ENCODE assay signal across 23 cellular contexts in the genomic region with DNA sequence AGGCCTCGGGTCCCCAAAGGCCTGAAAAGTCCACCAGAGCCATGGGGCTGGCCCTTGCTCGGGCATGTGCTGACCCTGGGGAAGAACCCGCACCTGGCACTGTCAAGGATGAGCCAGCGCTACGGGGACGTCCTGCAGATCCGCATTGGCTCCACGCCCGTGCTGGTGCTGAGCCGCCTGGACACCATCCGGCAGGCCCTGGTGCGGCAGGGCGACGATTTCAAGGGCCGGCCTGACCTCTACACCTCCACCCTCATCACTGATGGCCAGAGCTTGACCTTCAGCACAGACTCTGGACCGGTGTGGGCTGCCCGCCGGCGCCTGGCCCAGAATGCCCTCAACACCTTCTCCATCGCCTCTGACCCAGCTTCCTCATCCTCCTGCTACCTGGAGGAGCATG. TPM values are rescaled to one million over a fixed set of nuclear protein-coding genes. Genes with fewer than 3 reads are reported as not detected.
A peak's percentile ranks its signal among the peaks of the same experiment; 100 is the strongest.
DNase-seq lines count a peak whose midpoint lies in the region; ATAC-seq, FAIRE-seq and TF ChIP-seq lines count a peak whose summit lies in the region.
"Had no signal": no experiment of that assay in that cellular context is flagged by ENCODE, and none has a peak within 500 bp of the region (broad histone marks: within the 10 kb centered on the region; RNA-seq: fewer than 3 reads in every experiment).

No MANE protein-coding gene starts in this region.

- peak overlapping the region; percentile 32; the same call in 1 of the 2 replicates for H3K18ac ChIP-seq in H1 (ENCODE audit: extremely low read depth, low read length)

- H3K23ac ChIP-seq in H1 (ENCODE audit: insufficient read length) = no peak overlapping the region

- H3K14ac ChIP-seq in H1 (ENCODE audit: insufficient read length) = no peak overlapping the region

- no peak overlapping the region for H2BK120ac ChIP-seq in H1 (replicated peaks; ENCODE audit: low read depth, low read length)

- intact Hi-C loops in sciatic nerve (cut with DNase I) = no loop called here

- H4K5ac ChIP-seq in H1 (ENCODE audit: insufficient read length, low read depth, low read length) = no peak overlapping the region

- CTCF ChIA-PET in H1 (lab: Charles Lee; ENCODE audit: partially characterized antibody) = interaction anchor here (1.6 to 53.7 kb wide), 7 partner anchors 11 to 125 kb away, joined by 4 to 1439 read pairs (median 5); partner anchors contain the start of gene CLK3

- H3K23me2 ChIP-seq in H1 (ENCODE audit: low read depth, low read length) = no peaks in the 10 kb centered on the region

- H2BK5ac ChIP-seq in H1 (ENCODE audit: low read depth, low read length) = no peak overlapping the region; the same call in 1 of the 2 replicates

- 95% methylated on average over 20 of the region's 20 CpGs; no CpG with 5 or more reads in 1 of the 2 experiments for WGBS in H1 (ENCODE audit: extremely low coverage in 1 of 2, insufficient coverage in 1 of 2, insufficient read length in 1 of 2, insufficient replicate concordance in 2 of 2, low coverage in 1 of 2, low lambda C conversion rate in 2 of 2, missing lambda C conversion rate in 1 of 2), 2 experiments
- WGBS in liver = 35% methylated on average over 20 of the region's 20 CpGs

- no peak overlapping the region for H3K56ac ChIP-seq in H1 (replicated peaks; ENCODE audit: insufficient read length, low read depth, low read length)

- H3K27me3 ChIP-seq in H1 (replicated peaks in 1 of 4; ENCODE audit: control insufficient read depth in 3 of 4, extremely low read depth in 1 of 4, insufficient read depth in 3 of 4, low read length in 3 of 4) (peaks cover 0 to 4% (median 2%) of the 10 kb centered on the region in 4 experiments; a peak in 2 of 7 replicates), liver (ENCODE audit: control insufficient read depth in 4 of 4, insufficient read depth in 4 of 4, low read length in 3 of 4) (no peaks in the 10 kb centered on the region)

- no peak overlapping the region for H3K4me3 ChIP-seq in H1 (ENCODE audit: extremely low read depth in 1 of 4, insufficient read depth in 2 of 4, low read depth in 3 of 4, low read length in 4 of 4)
- H3K4me3 ChIP-seq in liver (ENCODE audit: low read depth in 1 of 3, low read length in 3 of 3) = peak overlapping the region in 2 of 3 donors; percentile 22 to 40
- H3K4me3 ChIP-seq: A549 had no signal

- POLR2A ChIA-PET in H1 (lab: Charles Lee; ENCODE audit: partially characterized antibody) = interaction anchor here (2.0 to 4.8 kb wide), 2 partner anchors 10 to 24 kb away, joined by 5 to 47 read pairs; partner anchors contain the start of gene CYP1A1

- no peak for TF ChIP-seq CTCF in H1 (IDR thresholded peaks at IDR 0.05; ENCODE audit: control extremely low read depth in 1 of 3, insufficient read depth in 1 of 3, low read depth in 1 of 3, low read length in 3 of 3)
- TF ChIP-seq CTCF in liver (IDR thresholded peaks at IDR 0.05; ENCODE audit: low read depth, low read length, missing input control) = no peak

- 0 out of 2 replicates have a peak overlapping the region, but pooled peaks have one; percentile 33 for H2BK12ac ChIP-seq in H1 (ENCODE audit: low read depth, low read length)

- H3K4me2 ChIP-seq in H1 (ENCODE audit: insufficient read depth in 1 of 2, low read depth in 2 of 2, low read length in 2 of 2) = no peak overlapping the region
- H3K4me2 ChIP-seq: A549 had no signal

- H3K79me1 ChIP-seq in H1 (ENCODE audit: low read depth, low read length) = no peaks in the 10 kb centered on the region

- no peak overlapping the region for H2AK5ac ChIP-seq in H1 (ENCODE audit: low read depth, low read length)

- H3K4ac ChIP-seq in H1 (replicated peaks; ENCODE audit: insufficient read length, low read depth, low read length) = no peak overlapping the region

- no peaks in the 10 kb centered on the region for H4K20me1 ChIP-seq in H1 (replicated peaks in 1 of 2; ENCODE audit: control insufficient read depth in 1 of 2, insufficient read depth in 2 of 2, low read length in 2 of 2)

- peak; percentile 1 for DNase-seq in AG08396 (ENCODE audit: low spot score)
- no peak for DNase-seq in H1 (ENCODE audit: low read depth in 1 of 2, low spot score in 2 of 2)
- no peak for DNase-seq in sciatic nerve (ENCODE audit: low spot score)
- DNase-seq in NK-92 treated with Interleukin-12 subunit alpha and Interleukin-12 subunit beta, amount 100 ng/mL, for 24 hours (lab: John Stamatoyannopoulos, UW) = no peak
- DNase-seq: 8988T; ACHN; C1 segment of cervical spinal cord; Calu3; CD4-positive, alpha-beta memory T cell; COR-L47; DMS53; DMS79 treated with DMSO at 0.1 percent for 48 hours; GOT3; H7 had no signal

- FAIRE-seq in H1 (lab: Jason Lieb, UNC) = no peak
- FAIRE-seq: A549, G401.6, GM12892 had no signal

- H4K8ac ChIP-seq in H1 (ENCODE audit: extremely low read depth, insufficient read depth, low read length) = no peak overlapping the region

- no peaks in the 10 kb centered on the region for H3K9me3 ChIP-seq in H1 (ENCODE audit: insufficient read depth in 2 of 2, low read depth in 1 of 2, low read length in 1 of 2)
- H3K9me3 ChIP-seq in liver (ENCODE audit: control insufficient read depth in 4 of 4, low read length in 3 of 4) = no peaks in the 10 kb centered on the region
- H3K9me3 ChIP-seq: A549 had no signal

- TF ChIP-seq RAD21 in H1 (IDR thresholded peaks at IDR 0.05 in 1 of 2, conservative IDR thresholded peaks at IDR 0.05 in 1 of 2; ENCODE audit: low read depth in 2 of 2, low read length in 2 of 2) = no peak
- peak in 1 of 2 donors; percentile 48 for TF ChIP-seq RAD21 in liver (IDR thresholded peaks at IDR 0.05)

- H2BK20ac ChIP-seq in H1 (ENCODE audit: low read length) = 0 out of 2 replicates have a peak overlapping the region, but pooled peaks have one; percentile 34

- H3K9ac ChIP-seq in H1 (replicated peaks in 1 of 4; ENCODE audit: extremely low read depth in 1 of 4, low read depth in 3 of 4, low read length in 3 of 4) = no peak overlapping the region
- no peak overlapping the region for H3K9ac ChIP-seq in liver (ENCODE audit: low read depth in 1 of 2, low read length in 2 of 2)

- H4K91ac ChIP-seq in H1 (replicated peaks; ENCODE audit: insufficient read length, low read length) = no peak overlapping the region

- no peaks in the 10 kb centered on the region for H3K79me2 ChIP-seq in H1 (ENCODE audit: control insufficient read depth in 1 of 2, insufficient read depth in 2 of 2, low read length in 2 of 2)

- no peak overlapping the region for H2BK15ac ChIP-seq in H1 (ENCODE audit: low read length)

- H3K4me1 ChIP-seq in H1 (replicated peaks in 1 of 4; ENCODE audit: control insufficient read depth in 3 of 4, insufficient read depth in 4 of 4, low read length in 3 of 4) = peaks cover 0 to 4% (median 0%) of the 10 kb centered on the region in 4 experiments; a peak in 2 of 7 replicates
- H3K4me1 ChIP-seq in liver (ENCODE audit: control insufficient read depth in 4 of 4, insufficient read depth in 4 of 4, low read length in 3 of 4) = peaks cover 6 to 43% (median 30%) of the 10 kb centered on the region in 4 donors
- H3K4me1 ChIP-seq: A549 had no signal

- TF ChIP-seq POLR2A in H1 (IDR thresholded peaks at IDR 0.05; ENCODE audit: control extremely low read depth in 1 of 2, low read depth in 2 of 2, low read length in 2 of 2) = no peak

- ATAC-seq in sciatic nerve (peak; percentile 28), GM19397 (IDR thresholded peaks at IDR 0.05; ENCODE audit: unreplicated experiment) (no peak), GM21576 (IDR thresholded peaks at IDR 0.05; ENCODE audit: unreplicated experiment) (no peak)
- ATAC-seq: A549, HCT116 had no signal

- H3K27ac ChIP-seq in H1 (ENCODE audit: low read depth, low read length) (no peak overlapping the region), liver (ENCODE audit: low read depth in 1 of 2, low read length in 2 of 2) (peak overlapping the region in 1 of 2 donors; percentile 23)
- H3K27ac ChIP-seq: A549 had no signal

- H3K36me3 ChIP-seq in H1 (ENCODE audit: control insufficient read depth in 2 of 4, insufficient read depth in 4 of 4, low read length in 3 of 4) (no peaks in the 10 kb centered on the region), liver (ENCODE audit: control insufficient read depth in 4 of 4, insufficient read depth in 3 of 4, low read depth in 1 of 4, low read length in 3 of 4) (peaks cover 0 to 2% (median under 1%) of the 10 kb centered on the region in 4 donors)

- TF ChIP-seq EP300 in H1 (IDR thresholded peaks at IDR 0.05; ENCODE audit: borderline replicate concordance in 1 of 2, low read depth in 2 of 2, low read length in 2 of 2) = no peak

- H2AFZ ChIP-seq in H1 (ENCODE audit: low read length) = no peak overlapping the region

RNA-seq across cellular contexts. Expression of gene CYP1A2, which starts 1.2 kb away (rescaled TPM):
- total RNA-seq in H1 (2021; fragmentation: NEBNext Ultra II Directional; extraction: Animal tissue kit (Norgen Biotek cat#: 25700)) = not detected in 2 replicates
- not detected in 2 replicates for polyA plus RNA-seq in H1 (2011; rRNA removed)
- not detected for polyA plus RNA-seq in H1 (2011; cell fraction: cytosol; rRNA removed)
- not detected for polyA plus RNA-seq in H1 (2011; cell fraction: nucleus; rRNA removed)
- polyA plus RNA-seq in H1 (2012, experiment 1 of 2) = not detected in 4 replicates
- polyA plus RNA-seq in H1 (2012, experiment 2 of 2) = not detected
- 0.02 TPM for polyA plus RNA-seq in H1 (2013, experiment 1 of 2)
- not detected for polyA plus RNA-seq in H1 (2013, experiment 2 of 2)
- not detected in 2 replicates for polyA minus RNA-seq in H1 (2011; rRNA and poly(A)+ RNA removed)
- not detected for polyA minus RNA-seq in H1 (2011; cell fraction: cytosol; rRNA and poly(A)+ RNA removed)
- polyA minus RNA-seq in H1 (2011; cell fraction: nucleus; rRNA and poly(A)+ RNA removed) = not detected
- total RNA-seq in liver = 10 to 100 TPM in 1 of 2 donors, not detected in 1; 32.5 TPM
- 10 to 100 TPM; 21.8 to 31.7 TPM for polyA plus RNA-seq in liver
- not detected for total RNA-seq in sciatic nerve
- total RNA-seq: Calu3; CD4-positive, alpha-beta memory T cell; Daoy; H7 had no signal
- polyA plus RNA-seq: A549; BJ; CD4-positive, alpha-beta memory T cell had no signal

RNA-seq across cellular contexts. Expression of gene CYP1A1, which starts 24.5 kb away (rescaled TPM):
- 0.11 and 0.35 TPM in 2 replicates for total RNA-seq in H1 (2021; fragmentation: NEBNext Ultra II Directional; extraction: Animal tissue kit (Norgen Biotek cat#: 25700))
- polyA plus RNA-seq in H1 (2011; rRNA removed) = 0.22 and 0.32 TPM in 2 replicates
- polyA plus RNA-seq in H1 (2011; cell fraction: cytosol; rRNA removed) = 0.30 TPM
- 0.24 TPM for polyA plus RNA-seq in H1 (2011; cell fraction: nucleus; rRNA removed)
- polyA plus RNA-seq in H1 (2012, experiment 1 of 2) = 0.12 to 0.23 TPM (median 0.20 TPM) in 3 of 4 replicates, not detected in the other
- 0.10 TPM for polyA plus RNA-seq in H1 (2012, experiment 2 of 2)
- 0.41 TPM for polyA plus RNA-seq in H1 (2013, experiment 1 of 2)
- 0.22 TPM for polyA plus RNA-seq in H1 (2013, experiment 2 of 2)
- 0.13 and 0.17 TPM in 2 replicates for polyA minus RNA-seq in H1 (2011; rRNA and poly(A)+ RNA removed)
- polyA minus RNA-seq in H1 (2011; cell fraction: cytosol; rRNA and poly(A)+ RNA removed) = not detected
- polyA minus RNA-seq in H1 (2011; cell fraction: nucleus; rRNA and poly(A)+ RNA removed) = not detected
- total RNA-seq in liver = 1 to 10 TPM in 1 of 2 donors, under 1 TPM in 1; 0.19 to 4.4 TPM
- 1 to 10 TPM; 1.0 to 1.4 TPM for polyA plus RNA-seq in liver
- total RNA-seq in sciatic nerve = 0.18 TPM
- polyA plus RNA-seq: BJ; CD4-positive, alpha-beta memory T cell had no signal

RNA-seq across cellular contexts. Expression of gene CSK, which starts 32.0 kb away (rescaled TPM):
- total RNA-seq in H1 (2021; fragmentation: NEBNext Ultra II Directional; extraction: Animal tissue kit (Norgen Biotek cat#: 25700)) = 50.2 and 51.7 TPM in 2 replicates
- polyA plus RNA-seq in H1 (2011; rRNA removed) (13.7 and 23.0 TPM in 2 replicates), liver (10 to 100 TPM in 1 of 2 donors, 1 to 10 TPM in 1; 6.9 to 29.3 TPM)
- 16.8 TPM for polyA plus RNA-seq in H1 (2011; cell fraction: cytosol; rRNA removed)
- polyA plus RNA-seq in H1 (2011; cell fraction: nucleus; rRNA removed) = 40.7 TPM
- polyA plus RNA-seq in H1 (2012, experiment 1 of 2) = 31.1 to 46.6 TPM (median 42.9 TPM) in 4 replicates
- 39.8 TPM for polyA plus RNA-seq in H1 (2012, experiment 2 of 2)
- 22.2 TPM for polyA plus RNA-seq in H1 (2013, experiment 1 of 2)
- 21.3 TPM for polyA plus RNA-seq in H1 (2013, experiment 2 of 2)
- 12.9 and 26.4 TPM in 2 replicates for polyA minus RNA-seq in H1 (2011; rRNA and poly(A)+ RNA removed)
- 21.8 TPM for polyA minus RNA-seq in H1 (2011; cell fraction: cytosol; rRNA and poly(A)+ RNA removed)
- polyA minus RNA-seq in H1 (2011; cell fraction: nucleus; rRNA and poly(A)+ RNA removed) = 19.3 TPM
- total RNA-seq in liver (10 to 100 TPM; 19.0 to 41.7 TPM), sciatic nerve (43.7 TPM)

RNA-seq across cellular contexts. Expression of gene EDC3, which starts 54.0 kb away (rescaled TPM):
- 49.1 and 50.8 TPM in 2 replicates for total RNA-seq in H1 (2021; fragmentation: NEBNext Ultra II Directional; extraction: Animal tissue kit (Norgen Biotek cat#: 25700))
- polyA plus RNA-seq in H1 (2011; rRNA removed) (45.0 and 48.2 TPM in 2 replicates), liver (1 to 10 TPM; 5.8 to 7.4 TPM)
- 38.7 TPM for polyA plus RNA-seq in H1 (2011; cell fraction: cytosol; rRNA removed)
- polyA plus RNA-seq in H1 (2011; cell fraction: nucleus; rRNA removed) = 54.5 TPM
- 34.0 to 39.2 TPM (median 36.6 TPM) in 4 replicates for polyA plus RNA-seq in H1 (2012, experiment 1 of 2)
- polyA plus RNA-seq in H1 (2012, experiment 2 of 2) = 32.2 TPM
- polyA plus RNA-seq in H1 (2013, experiment 1 of 2) = 25.6 TPM
- 27.2 TPM for polyA plus RNA-seq in H1 (2013, experiment 2 of 2)
- polyA minus RNA-seq in H1 (2011; rRNA and poly(A)+ RNA removed) = 108 and 138 TPM in 2 replicates
- polyA minus RNA-seq in H1 (2011; cell fraction: cytosol; rRNA and poly(A)+ RNA removed) = 39.6 TPM
- polyA minus RNA-seq in H1 (2011; cell fraction: nucleus; rRNA and poly(A)+ RNA removed) = 57.2 TPM
- total RNA-seq in liver (1 to 10 TPM; 7.5 to 9.5 TPM), sciatic nerve (32.5 TPM)

Comparison
In these comparisons a context has a peak if more than half of its experiments do, and no peak if none do; other contexts are left out.
1. H3K4me3 ChIP-seq: peak in liver (2 of 3); none in H1 (0 of 4).